11 cellular contexts compared by ENCODE assay signal in genomic region chr3:134462236-134463059, GRCh38. TPM values are rescaled to one million over a fixed set of nuclear protein-coding genes. Genes with fewer than 3 reads are reported as not detected.
DNase-seq lines count a peak whose midpoint lies in the region; ATAC-seq and TF ChIP-seq lines count a peak whose summit lies in the region.
"Had no signal": no experiment of that assay in that cellular context is flagged by ENCODE, and none has a peak within 500 bp of the region (broad histone marks: within the 10 kb centered on the region; RNA-seq: fewer than 3 reads in every experiment).

No MANE protein-coding gene starts in this region.

- no peak overlapping the region for H3K9ac ChIP-seq in PC-3 (ENCODE audit: low read length)
- H3K9ac ChIP-seq in endodermal cell (ENCODE audit: extremely low read depth, low read length, poor library complexity, severe bottlenecking), result no peak overlapping the region
- no peak overlapping the region for H3K9ac ChIP-seq in mucosa of rectum (ENCODE audit: low read depth in 1 of 2, low read length in 2 of 2)

- H3K36me3 ChIP-seq in PC-3 (ENCODE audit: low read depth, low read length) (no peaks in the 10 kb centered on the region), endodermal cell (ENCODE audit: control insufficient read depth, insufficient read depth, low read length) (no peaks in the 10 kb centered on the region), mucosa of rectum (ENCODE audit: control insufficient read depth in 2 of 2, insufficient read depth in 2 of 2, low read length in 2 of 2) (no peaks in the 10 kb centered on the region), tibial nerve (no peaks in the 10 kb centered on the region)

- peak overlapping the region; percentile 19 for H2AFZ ChIP-seq in PC-3 (ENCODE audit: low read length)

- H3K9me3 Mint-ChIP-seq in endodermal cell, result no peaks in the 10 kb centered on the region
- H3K9me3 Mint-ChIP-seq in activated naive CD4-positive, alpha-beta T cell treated with anti-CD3 and anti-CD28 coated beads, Interleukin-2, amount 50 U/mL, for 72 hours, result no peaks in the 10 kb centered on the region
- no peaks in the 10 kb centered on the region for H3K9me3 Mint-ChIP-seq in activated CD4-positive, alpha-beta T cell treated with anti-CD3 and anti-CD28 coated beads, Interleukin-2, amount 10 ng/mL, durations not matched to agents 7 days and 5 days

- POLR2A ChIA-PET in PC-3 (lab: Charles Lee; ENCODE audit: unreplicated experiment), result no interaction called here
- POLR2A ChIA-PET in activated CD4-positive, alpha-beta T cell treated with anti-CD3 and anti-CD28 coated beads, Interleukin-2, amount 10 ng/mL, durations not matched to agents 7 days and 5 days (lab: Charles Lee), result no interaction called here

- no peaks in the 10 kb centered on the region for H3K79me2 ChIP-seq in PC-3 (ENCODE audit: low read length)

- H3K4me1 Mint-ChIP-seq in endodermal cell, result peaks cover 22% of the 10 kb centered on the region
- H3K4me1 Mint-ChIP-seq in activated CD4-positive, alpha-beta T cell treated with anti-CD3 and anti-CD28 coated beads, Interleukin-2, amount 10 ng/mL, durations not matched to agents 7 days and 5 days, result no peaks in the 10 kb centered on the region

- H3K27me3 ChIP-seq in PC-3 (ENCODE audit: low read length) (no peaks in the 10 kb centered on the region), endodermal cell (ENCODE audit: control insufficient read depth, insufficient read depth, low read length, poor library complexity, severe bottlenecking) (no peaks in the 10 kb centered on the region), mucosa of rectum (ENCODE audit: control insufficient read depth in 2 of 2, insufficient read depth in 2 of 2, low read length in 2 of 2) (peaks cover 0 to 4% of the 10 kb centered on the region in 2 donors), tibial nerve (no peaks in the 10 kb centered on the region)
- H3K27me3 ChIP-seq: body of pancreas had no signal

- WGBS in endodermal cell (ENCODE audit: insufficient coverage in 1 of 2, insufficient read length in 1 of 2), 2 experiments, result 69 to 82% methylated on average over 7 to 10 of the region's 10 CpGs
- 15 to 18% methylated on average over 10 of the region's 10 CpGs for WGBS in tibial nerve, 2 donors

- no peak overlapping the region for H3K4me2 ChIP-seq in PC-3 (ENCODE audit: low read length)

- intact Hi-C loops in PC-3 (cut with micrococcal nuclease), result no loop called here

- H3K9me2 ChIP-seq in PC-3 (replicated peaks; ENCODE audit: low read length), result no peaks in the 10 kb centered on the region

- no peak for DNase-seq in PC-3
- DNase-seq in endodermal cell, result peak; percentile 31
- DNase-seq in tibial nerve (ENCODE audit: low spot score in 2 of 2), result no peak
- DNase-seq in activated naive CD4-positive, alpha-beta T cell treated with anti-CD3 and anti-CD28 coated beads, Interleukin-2, amount 50 U/mL, for 72 hours (ENCODE audit: low spot score in 2 of 2), result no peak
- no peak for DNase-seq in hypothalamus (lab: John Stamatoyannopoulos, UW)
- no peak for DNase-seq in activated CD4-positive, alpha-beta T cell treated with anti-CD3 and anti-CD28 coated beads, Interleukin-2, amount 10 ng/mL, durations not matched to agents 7 days and 5 days
- DNase-seq in SK-N-DZ (ENCODE audit: low spot score), result no peak
- DNase-seq: activated CD4-positive, alpha-beta T cell treated with anti-CD3 and anti-CD28 coated beads, Interleukin-2, amount 50 U/mL, for 1 hour; body of pancreas had no signal

- CTCF ChIA-PET in PC-3 (lab: Charles Lee), result no interaction called here
- CTCF ChIA-PET in activated CD4-positive, alpha-beta T cell treated with anti-CD3 and anti-CD28 coated beads, Interleukin-2, amount 10 ng/mL, durations not matched to agents 7 days and 5 days (lab: Charles Lee), result no interaction called here

- no peak overlapping the region for H3K4me3 ChIP-seq in PC-3 (ENCODE audit: low read length)
- H3K4me3 ChIP-seq in endodermal cell (ENCODE audit: low read length), result no peak overlapping the region
- H3K4me3 ChIP-seq in mucosa of rectum (ENCODE audit: low read length in 2 of 2), result no peak overlapping the region
- H3K4me3 ChIP-seq in tibial nerve, result peak overlapping the region in 1 of 4 donors; percentile 11
- H3K4me3 ChIP-seq: body of pancreas, K562 had no signal

- no peak for ATAC-seq in PC-3
- ATAC-seq in activated naive CD4-positive, alpha-beta T cell treated with anti-CD3 and anti-CD28 coated beads, Interleukin-2, amount 50 U/mL, for 72 hours, result no peak
- ATAC-seq: body of pancreas, K562 had no signal

- H3K9me3 ChIP-seq in PC-3 (ENCODE audit: low read length) (no peaks in the 10 kb centered on the region), endodermal cell (ENCODE audit: control insufficient read depth, low read length) (no peaks in the 10 kb centered on the region), mucosa of rectum (ENCODE audit: control insufficient read depth in 2 of 2, low read length in 2 of 2) (no peaks in the 10 kb centered on the region), tibial nerve (no peaks in the 10 kb centered on the region)
- H3K9me3 ChIP-seq: body of pancreas had no signal

- no TSS peak for BruUV-seq in PC-3 (replicated peaks; lab: Mats Ljungman, UMichigan)

- H3K4me3 Mint-ChIP-seq in endodermal cell, result no peak overlapping the region
- no peak overlapping the region for H3K4me3 Mint-ChIP-seq in activated CD4-positive, alpha-beta T cell treated with anti-CD3 and anti-CD28 coated beads, Interleukin-2, amount 10 ng/mL, durations not matched to agents 7 days and 5 days

- peaks cover 2% of the 10 kb centered on the region for H3K27me3 Mint-ChIP-seq in endodermal cell (ENCODE audit: insufficient read depth)
- peaks cover 17% of the 10 kb centered on the region for H3K27me3 Mint-ChIP-seq in activated CD4-positive, alpha-beta T cell treated with anti-CD3 and anti-CD28 coated beads, Interleukin-2, amount 10 ng/mL, durations not matched to agents 7 days and 5 days

- no peaks in the 10 kb centered on the region for H3F3A ChIP-seq in PC-3 (ENCODE audit: low read length, unreplicated experiment)

- no peaks in the 10 kb centered on the region for H3K36me3 Mint-ChIP-seq in endodermal cell (ENCODE audit: low read depth)
- no peaks in the 10 kb centered on the region for H3K36me3 Mint-ChIP-seq in activated naive CD4-positive, alpha-beta T cell treated with anti-CD3 and anti-CD28 coated beads, Interleukin-2, amount 50 U/mL, for 72 hours
- no peaks in the 10 kb centered on the region for H3K36me3 Mint-ChIP-seq in activated CD4-positive, alpha-beta T cell treated with anti-CD3 and anti-CD28 coated beads, Interleukin-2, amount 10 ng/mL, durations not matched to agents 7 days and 5 days (ENCODE audit: low read depth)

- H3K27ac Mint-ChIP-seq in endodermal cell, result no peak overlapping the region
- no peak overlapping the region for H3K27ac Mint-ChIP-seq in activated naive CD4-positive, alpha-beta T cell treated with anti-CD3 and anti-CD28 coated beads, Interleukin-2, amount 50 U/mL, for 72 hours
- H3K27ac Mint-ChIP-seq in activated CD4-positive, alpha-beta T cell treated with anti-CD3 and anti-CD28 coated beads, Interleukin-2, amount 10 ng/mL, durations not matched to agents 7 days and 5 days, result no peak overlapping the region

- no peaks in the 10 kb centered on the region for H3K4me1 ChIP-seq in PC-3 (ENCODE audit: insufficient read depth, low read length)
- peaks cover 12% of the 10 kb centered on the region for H3K4me1 ChIP-seq in endodermal cell (ENCODE audit: control insufficient read depth, insufficient read depth, low read length)
- H3K4me1 ChIP-seq in mucosa of rectum (ENCODE audit: control insufficient read depth in 2 of 2, insufficient read depth in 2 of 2, low read length in 2 of 2), result peaks cover 0 to 6% of the 10 kb centered on the region in 2 donors
- H3K4me1 ChIP-seq in tibial nerve, result peaks cover 0 to 67% (median 25%) of the 10 kb centered on the region in 4 donors
- H3K4me1 ChIP-seq: body of pancreas had no signal

- no peak for TF ChIP-seq POLR2A in tibial nerve (IDR thresholded peaks at IDR 0.05)

- TF ChIP-seq CTCF in PC-3 (conservative IDR thresholded peaks at IDR 0.05; ENCODE audit: low read depth, low read length), result no peak
- TF ChIP-seq CTCF in endodermal cell (conservative IDR thresholded peaks at IDR 0.05), result no peak
- TF ChIP-seq CTCF in tibial nerve (IDR thresholded peaks at IDR 0.05), result no peak

- no peak overlapping the region for H3K27ac ChIP-seq in PC-3 (ENCODE audit: low read length)
- H3K27ac ChIP-seq in endodermal cell (ENCODE audit: low read depth, low read length), result peak overlapping the region; percentile 73
- H3K27ac ChIP-seq in mucosa of rectum (ENCODE audit: low read depth in 2 of 2, low read length in 2 of 2), result peak overlapping the region; percentile 39 to 62
- H3K27ac ChIP-seq in tibial nerve, result peak overlapping the region; percentile 46 to 86 (median 70)

- no peaks in the 10 kb centered on the region for H4K20me1 ChIP-seq in PC-3 (ENCODE audit: low read length)

- peak in 1 of 2 donors; percentile 53 for TF ChIP-seq EP300 in tibial nerve (IDR thresholded peaks at IDR 0.05)

RNA-seq across cellular contexts. Expression of gene ANAPC13, which starts 23.3 kb away (rescaled TPM):
- 19.3 and 21.0 TPM in 2 replicates for total RNA-seq in PC-3 (2014; rRNA removed)
- total RNA-seq in endodermal cell, result 10 to 100 TPM; 28.6 to 29.3 TPM
- 86.7 TPM for polyA plus RNA-seq in endodermal cell (2013, experiment 1 of 2)
- polyA plus RNA-seq in endodermal cell (2013, experiment 2 of 2), result 81.0 TPM
- 10 to 100 TPM; 32.7 to 56.8 (median 49.1) TPM for total RNA-seq in tibial nerve
- total RNA-seq in activated naive CD4-positive, alpha-beta T cell treated with anti-CD3 and anti-CD28 coated beads, Interleukin-2, amount 50 U/mL, for 72 hours, result 10 to 100 TPM; 31.8 to 68.0 TPM
- 10 to 100 TPM; 33.5 to 36.5 TPM for total RNA-seq in activated CD4-positive, alpha-beta T cell treated with anti-CD3 and anti-CD28 coated beads, Interleukin-2, amount 10 ng/mL, durations not matched to agents 7 days and 5 days
- 143 and 145 TPM in 2 replicates for polyA plus RNA-seq in SK-N-DZ (2014; cell fraction: cytosol; rRNA removed)
- 79.6 and 81.3 TPM in 2 replicates for polyA plus RNA-seq in SK-N-DZ (2014; cell fraction: nucleus; rRNA removed)

RNA-seq across cellular contexts. Expression of gene CEP63, which starts 23.4 kb away (rescaled TPM):
- total RNA-seq in PC-3 (2014; rRNA removed) (15.4 and 38.1 TPM in 2 replicates), endodermal cell (10 to 100 TPM; 21.2 to 33.0 TPM), tibial nerve (10 to 100 TPM; 21.4 to 32.7 (median 27.8) TPM)
- polyA plus RNA-seq in endodermal cell (2013, experiment 1 of 2), result 28.7 TPM
- polyA plus RNA-seq in endodermal cell (2013, experiment 2 of 2), result 30.2 TPM
- total RNA-seq in activated naive CD4-positive, alpha-beta T cell treated with anti-CD3 and anti-CD28 coated beads, Interleukin-2, amount 50 U/mL, for 72 hours, result 10 to 100 TPM; 22.0 to 23.4 TPM
- total RNA-seq in activated CD4-positive, alpha-beta T cell treated with anti-CD3 and anti-CD28 coated beads, Interleukin-2, amount 10 ng/mL, durations not matched to agents 7 days and 5 days, result 10 to 100 TPM; 25.4 to 26.6 TPM
- 19.1 and 20.7 TPM in 2 replicates for polyA plus RNA-seq in SK-N-DZ (2014; cell fraction: cytosol; rRNA removed)
- 11.1 and 14.9 TPM in 2 replicates for polyA plus RNA-seq in SK-N-DZ (2014; cell fraction: nucleus; rRNA removed)
